ENCODE assay signal across 10 cellular contexts in genomic region chr7:104985259-104985617, GRCh38. TPM values are rescaled to one million over a fixed set of nuclear protein-coding genes. Genes with fewer than 3 reads are reported as not detected.
DNase-seq lines count a peak whose midpoint lies in the region; ATAC-seq and TF ChIP-seq lines count a peak whose summit lies in the region.
"Had no signal": no experiment of that assay in that cellular context is flagged by ENCODE, and none has a peak within 500 bp of the region (broad histone marks: within the 10 kb centered on the region; RNA-seq: fewer than 3 reads in every experiment).

No MANE protein-coding gene starts in this region.

- intact Hi-C loops in activated naive CD4-positive, alpha-beta T cell treated with anti-CD3 and anti-CD28 coated beads for 36 hours (cut with micrococcal nuclease), result loop anchor here (2.0 kb wide), 1 partner anchor 18 kb away; no protein-coding TSS in a partner anchor
- intact Hi-C loops in activated CD8-positive, alpha-beta T cell treated with anti-CD3 and anti-CD28 coated beads for 36 hours (cut with micrococcal nuclease), result loop anchor here (10.0 kb wide), 1 partner anchor 350 kb away; no protein-coding TSS in a partner anchor

- H3K4me3 ChIP-seq in thoracic aorta (no peak overlapping the region), mesendoderm (ENCODE audit: low read length) (no peak overlapping the region)

- TF ChIP-seq CTCF in activated CD8-positive, alpha-beta T cell treated with anti-CD3 and anti-CD28 coated beads for 36 hours (IDR thresholded peaks at IDR 0.05), result no peak
- no peak for TF ChIP-seq CTCF in thoracic aorta (IDR thresholded peaks at IDR 0.05)

- DNase-seq in activated naive CD4-positive, alpha-beta T cell treated with anti-CD3 and anti-CD28 coated beads for 36 hours, result no peak
- no peak for DNase-seq in activated naive CD4-positive, alpha-beta T cell treated with anti-CD3 and anti-CD28 coated beads, Interleukin-2, amount 50 U/mL, for 16 hours
- DNase-seq in activated CD8-positive, alpha-beta T cell treated with anti-CD3 and anti-CD28 coated beads for 36 hours, result no peak
- DNase-seq in left kidney (ENCODE audit: low read depth, low spot score) (peak; percentile 47), thoracic aorta (ENCODE audit: low spot score) (no peak), mesendoderm (no peak)
- DNase-seq: NCI-H510A, right cardiac atrium had no signal

- peaks cover 29% of the 10 kb centered on the region for H3K79me2 ChIP-seq in mesendoderm (ENCODE audit: control insufficient read depth, insufficient read depth, low read length)

- no peak overlapping the region for H3K9ac ChIP-seq in mesendoderm (ENCODE audit: low read length)

- no peak overlapping the region for H3K4ac ChIP-seq in mesendoderm (ENCODE audit: low read depth, low read length)

- H3K27ac Mint-ChIP-seq in activated naive CD4-positive, alpha-beta T cell treated with anti-CD3 and anti-CD28 coated beads for 36 hours, result peak overlapping the region; percentile 9
- H3K27ac Mint-ChIP-seq in activated CD8-positive, alpha-beta T cell treated with anti-CD3 and anti-CD28 coated beads for 36 hours, result peak overlapping the region; percentile 100

- no peak overlapping the region for H3K4me3 Mint-ChIP-seq in activated naive CD4-positive, alpha-beta T cell treated with anti-CD3 and anti-CD28 coated beads for 36 hours
- peak overlapping the region; percentile 86 for H3K4me3 Mint-ChIP-seq in activated CD8-positive, alpha-beta T cell treated with anti-CD3 and anti-CD28 coated beads for 36 hours

- peaks cover 28 to 47% of the 10 kb centered on the region in 2 donors for H3K4me1 ChIP-seq in thoracic aorta (ENCODE audit: control insufficient read depth in 1 of 2, low read depth in 2 of 2)
- H3K4me1 ChIP-seq in mesendoderm (ENCODE audit: control insufficient read depth, low read depth, low read length), result peaks cover 6% of the 10 kb centered on the region

- CTCF ChIA-PET in activated naive CD4-positive, alpha-beta T cell treated with anti-CD3 and anti-CD28 coated beads for 36 hours (lab: Charles Lee), result interaction anchor here (0.6 to 8.3 kb wide), 2 partner anchors 26 to 67 kb away, joined by 7 to 140 read pairs; partner anchors contain the start of gene KMT2E
- CTCF ChIA-PET in activated CD8-positive, alpha-beta T cell treated with anti-CD3 and anti-CD28 coated beads for 36 hours (lab: Charles Lee), result interaction anchor here (0.9 to 16.8 kb wide), 8 partner anchors 11 to 546 kb away, joined by 3 to 210 read pairs (median 3); partner anchors contain the start of genes KMT2E and RINT1

- no peak overlapping the region for H3K4me2 ChIP-seq in mesendoderm (ENCODE audit: low read length)

- H3K27ac ChIP-seq in thoracic aorta (peak overlapping the region; percentile 97 to 98), mesendoderm (ENCODE audit: low read depth, low read length) (no peak overlapping the region)

- no peak overlapping the region for H4K8ac ChIP-seq in mesendoderm (ENCODE audit: low read depth, low read length)

- POLR2A ChIA-PET in activated CD8-positive, alpha-beta T cell treated with anti-CD3 and anti-CD28 coated beads for 36 hours (lab: Charles Lee), result interaction anchor here (0.9 to 12.5 kb wide), 4 partner anchors 8 to 34 kb away, joined by 3 to 186 read pairs (median 14); partner anchors contain the start of gene KMT2E

- H3K23ac ChIP-seq in mesendoderm (ENCODE audit: low read length), result no peak overlapping the region

- no peaks in the 10 kb centered on the region for H3K9me3 ChIP-seq in thoracic aorta

- no peaks in the 10 kb centered on the region for H3K9me3 Mint-ChIP-seq in activated naive CD4-positive, alpha-beta T cell treated with anti-CD3 and anti-CD28 coated beads for 36 hours
- H3K9me3 Mint-ChIP-seq in activated CD8-positive, alpha-beta T cell treated with anti-CD3 and anti-CD28 coated beads for 36 hours, result no peaks in the 10 kb centered on the region

- H3K56ac ChIP-seq in mesendoderm (ENCODE audit: low read length), result no peak overlapping the region

- H3K36me3 Mint-ChIP-seq in activated naive CD4-positive, alpha-beta T cell treated with anti-CD3 and anti-CD28 coated beads for 36 hours (ENCODE audit: low read depth), result peaks cover 7% of the 10 kb centered on the region
- H3K36me3 Mint-ChIP-seq in activated CD8-positive, alpha-beta T cell treated with anti-CD3 and anti-CD28 coated beads for 36 hours (ENCODE audit: low read depth), result peaks cover 23% of the 10 kb centered on the region

- no peak overlapping the region for H4K5ac ChIP-seq in mesendoderm (ENCODE audit: low read length)

- no peak for ATAC-seq in activated CD8-positive, alpha-beta T cell treated with anti-CD3 and anti-CD28 coated beads for 36 hours
- no peak for ATAC-seq in thoracic aorta (ENCODE audit: insufficient number of reproducible peaks, low FRiP score, low read depth)
- no peak for ATAC-seq in GM18867 (IDR thresholded peaks at IDR 0.05; ENCODE audit: unreplicated experiment)
- ATAC-seq in HG02885 (IDR thresholded peaks at IDR 0.05; ENCODE audit: poor library complexity, unreplicated experiment), result no peak
- ATAC-seq: right cardiac atrium had no signal

- H3K36me3 ChIP-seq in thoracic aorta (no peaks in the 10 kb centered on the region), mesendoderm (ENCODE audit: control insufficient read depth, insufficient read depth, low read length) (no peaks in the 10 kb centered on the region)

- H2BK120ac ChIP-seq in mesendoderm (ENCODE audit: low read depth, low read length), result no peak overlapping the region

- no peaks in the 10 kb centered on the region for H3K27me3 ChIP-seq in thoracic aorta (replicated peaks; ENCODE audit: insufficient read depth)
- no peaks in the 10 kb centered on the region for H3K27me3 ChIP-seq in mesendoderm (ENCODE audit: insufficient read depth, low read length, poor library complexity)

- no peak overlapping the region for H2AK5ac ChIP-seq in mesendoderm (ENCODE audit: low read length)

- no peak overlapping the region for H2BK15ac ChIP-seq in mesendoderm (replicated peaks; ENCODE audit: low read depth)

- H3K79me1 ChIP-seq in mesendoderm (ENCODE audit: low read length), result peaks cover 9% of the 10 kb centered on the region

- no peak overlapping the region for H2BK5ac ChIP-seq in mesendoderm (ENCODE audit: low read length)

- peaks cover 60% of the 10 kb centered on the region for H3K4me1 Mint-ChIP-seq in activated naive CD4-positive, alpha-beta T cell treated with anti-CD3 and anti-CD28 coated beads for 36 hours (ENCODE audit: low read depth)
- peaks cover 60% of the 10 kb centered on the region for H3K4me1 Mint-ChIP-seq in activated CD8-positive, alpha-beta T cell treated with anti-CD3 and anti-CD28 coated beads for 36 hours (ENCODE audit: low read depth)

- WGBS in mesendoderm (ENCODE audit: extremely low coverage, insufficient coverage, low lambda C conversion rate), result no CpG with 5 or more reads among the region's 1 CpG

- no peaks in the 10 kb centered on the region for H3K27me3 Mint-ChIP-seq in activated naive CD4-positive, alpha-beta T cell treated with anti-CD3 and anti-CD28 coated beads for 36 hours (ENCODE audit: low read depth)
- no peaks in the 10 kb centered on the region for H3K27me3 Mint-ChIP-seq in activated CD8-positive, alpha-beta T cell treated with anti-CD3 and anti-CD28 coated beads for 36 hours

- H3K18ac ChIP-seq in mesendoderm (ENCODE audit: low read length), result no peak overlapping the region

RNA-seq across cellular contexts. Expression of gene KMT2E, which starts 28.8 kb away (rescaled TPM):
- 10 to 100 TPM; 63.3 to 63.4 TPM for total RNA-seq in activated naive CD4-positive, alpha-beta T cell treated with anti-CD3 and anti-CD28 coated beads for 36 hours
- 10 to 100 TPM; 94.7 to 98.4 TPM for total RNA-seq in activated CD8-positive, alpha-beta T cell treated with anti-CD3 and anti-CD28 coated beads for 36 hours
- total RNA-seq in thoracic aorta, result 100 to 1,000 TPM; 139 to 140 TPM
- polyA plus RNA-seq in mesendoderm (2013, experiment 1 of 2), result 21.7 TPM
- 21.7 TPM for polyA plus RNA-seq in mesendoderm (2013, experiment 2 of 2)
